In the genomic region with DNA sequence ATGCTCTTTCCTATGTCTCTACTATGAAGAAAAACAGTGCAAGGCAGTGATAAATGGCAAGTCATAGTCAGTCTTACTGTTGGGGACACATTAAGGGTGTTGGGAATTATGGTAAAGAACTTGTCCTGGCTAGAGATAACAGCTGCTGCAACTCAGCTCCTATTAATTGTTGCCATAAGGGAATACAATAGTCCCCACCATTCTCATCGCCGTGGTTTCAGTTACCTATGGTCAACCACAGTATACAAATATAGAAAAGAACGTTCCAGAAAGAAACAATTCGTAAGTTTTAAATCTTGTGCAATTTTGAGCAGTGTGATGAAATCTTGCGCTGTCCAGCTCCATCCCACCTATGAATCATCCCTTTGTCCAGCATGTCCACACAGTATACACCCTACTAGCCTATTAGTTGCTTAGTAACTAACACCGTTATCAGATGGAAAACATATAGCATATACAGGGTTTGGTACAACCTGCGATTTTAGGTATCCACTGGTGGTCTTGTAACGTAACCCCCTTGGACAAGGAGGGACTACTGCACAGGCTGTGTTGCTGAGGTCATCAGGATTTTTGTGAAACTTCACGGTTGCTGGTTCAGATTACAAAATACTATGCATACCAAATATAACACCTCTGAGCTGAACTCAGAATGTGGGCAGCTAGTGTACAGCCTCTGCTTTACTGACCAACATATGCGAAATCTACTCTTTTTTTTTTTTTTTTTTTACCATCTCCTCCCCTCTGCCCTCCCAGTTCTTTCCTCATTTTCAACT, we compare ENCODE assay signal across 9 cellular contexts. TPM values are rescaled to one million over a fixed set of nuclear protein-coding genes. Genes with fewer than 3 reads are reported as not detected.
DNase-seq lines count a peak whose midpoint lies in the region; ATAC-seq and TF ChIP-seq lines count a peak whose summit lies in the region.
"Had no signal": no experiment of that assay in that cellular context is flagged by ENCODE, and none has a peak within 500 bp of the region (broad histone marks: within the 10 kb centered on the region; RNA-seq: fewer than 3 reads in every experiment).

No MANE protein-coding gene starts in this region.

- H3K79me1 ChIP-seq in trophoblast cell (ENCODE audit: low read length): no peaks in the 10 kb centered on the region

- H3K4ac ChIP-seq in trophoblast cell (ENCODE audit: low read depth, low read length): no peak overlapping the region

- H2AFZ ChIP-seq in trophoblast cell (ENCODE audit: insufficient read depth, low read length, poor library complexity): no peak overlapping the region

- peak; percentile 77 for DNase-seq in GM04503 (ENCODE audit: low read depth)
- DNase-seq in epithelial cell of proximal tubule (ENCODE audit: low read depth): peak; percentile 30
- DNase-seq in trophoblast cell: peak; percentile 79 to 95
- no peak for DNase-seq in stimulated activated CD4-positive, alpha-beta T cell treated with anti-CD3 and anti-CD28 coated beads, Interleukin-4, amount 100 ng/mL, for 1 hour
- no peak for DNase-seq in activated effector memory CD4-positive, alpha-beta T cell treated with Interleukin-2 at 50 U/mL for 16 hours
- DNase-seq: NCI-H524 treated with DMSO at 0.1 percent for 48 hours had no signal

- no peak overlapping the region for H2BK12ac ChIP-seq in trophoblast cell (ENCODE audit: low read length)

- no peak overlapping the region for H4K12ac ChIP-seq in trophoblast cell (ENCODE audit: low read depth, low read length)

- no peak overlapping the region for H2AK5ac ChIP-seq in trophoblast cell (ENCODE audit: low read length)

- peaks cover 0 to 5% of the 10 kb centered on the region in 2 experiments for H3K4me1 ChIP-seq in trophoblast cell (ENCODE audit: control insufficient read depth in 1 of 2, insufficient read depth in 2 of 2, low read length in 2 of 2)

- no peaks in the 10 kb centered on the region for H3K79me2 ChIP-seq in trophoblast cell (ENCODE audit: control insufficient read depth, insufficient read depth, low read length, poor library complexity)

- ATAC-seq in HG03139 (IDR thresholded peaks at IDR 0.05; ENCODE audit: unreplicated experiment): no peak
- ATAC-seq in HG03095 (IDR thresholded peaks at IDR 0.05; ENCODE audit: unreplicated experiment): no peak

- no peaks in the 10 kb centered on the region for H3K9me3 ChIP-seq in trophoblast cell (ENCODE audit: insufficient read depth, low read depth, low read length)

- H2BK5ac ChIP-seq in trophoblast cell (ENCODE audit: low read depth, low read length, poor library complexity): no peak overlapping the region

- H2BK120ac ChIP-seq in trophoblast cell (ENCODE audit: insufficient read depth, low read length, poor library complexity): no peak overlapping the region

- H3K9ac ChIP-seq in trophoblast cell (ENCODE audit: low read length): no peak overlapping the region

- H3K4me3 ChIP-seq in epithelial cell of proximal tubule (ENCODE audit: low read depth, low read length): no peak overlapping the region
- no peak overlapping the region for H3K4me3 ChIP-seq in trophoblast cell (ENCODE audit: low read depth, low read length)

- H4K91ac ChIP-seq in trophoblast cell (ENCODE audit: low read depth, low read length): no peak overlapping the region

- no peak overlapping the region for H3K23ac ChIP-seq in trophoblast cell (ENCODE audit: low read length)

- no peak overlapping the region for H4K8ac ChIP-seq in trophoblast cell (ENCODE audit: low read depth, low read length)

- H3K36me3 ChIP-seq in trophoblast cell (ENCODE audit: control insufficient read depth in 1 of 2, insufficient read depth in 2 of 2, low read length in 2 of 2): peaks cover 18 to 27% of the 10 kb centered on the region in 2 experiments

- no peak overlapping the region for H3K18ac ChIP-seq in trophoblast cell (ENCODE audit: low read length)

- no peak overlapping the region for H3K4me2 ChIP-seq in trophoblast cell (ENCODE audit: low read length)

- H3K14ac ChIP-seq in trophoblast cell (ENCODE audit: low read length): no peak overlapping the region

- WGBS in trophoblast cell (ENCODE audit: extremely low coverage, insufficient coverage, insufficient read length): no CpG with 5 or more reads among the region's 10 CpGs

- no peaks in the 10 kb centered on the region for H3K27me3 ChIP-seq in trophoblast cell (ENCODE audit: insufficient read depth, low read length)

- no peak overlapping the region for H3K27ac ChIP-seq in trophoblast cell (ENCODE audit: low read depth, low read length)

- TF ChIP-seq CTCF in epithelial cell of proximal tubule (conservative IDR thresholded peaks at IDR 0.05; ENCODE audit: low read depth, low read length): no peak

TF ChIP-seq in PFSK-1, 5 proteins besides CTCF, POLR2A, EP300 and RAD21:
- TF ChIP-seq, protein P1, sequence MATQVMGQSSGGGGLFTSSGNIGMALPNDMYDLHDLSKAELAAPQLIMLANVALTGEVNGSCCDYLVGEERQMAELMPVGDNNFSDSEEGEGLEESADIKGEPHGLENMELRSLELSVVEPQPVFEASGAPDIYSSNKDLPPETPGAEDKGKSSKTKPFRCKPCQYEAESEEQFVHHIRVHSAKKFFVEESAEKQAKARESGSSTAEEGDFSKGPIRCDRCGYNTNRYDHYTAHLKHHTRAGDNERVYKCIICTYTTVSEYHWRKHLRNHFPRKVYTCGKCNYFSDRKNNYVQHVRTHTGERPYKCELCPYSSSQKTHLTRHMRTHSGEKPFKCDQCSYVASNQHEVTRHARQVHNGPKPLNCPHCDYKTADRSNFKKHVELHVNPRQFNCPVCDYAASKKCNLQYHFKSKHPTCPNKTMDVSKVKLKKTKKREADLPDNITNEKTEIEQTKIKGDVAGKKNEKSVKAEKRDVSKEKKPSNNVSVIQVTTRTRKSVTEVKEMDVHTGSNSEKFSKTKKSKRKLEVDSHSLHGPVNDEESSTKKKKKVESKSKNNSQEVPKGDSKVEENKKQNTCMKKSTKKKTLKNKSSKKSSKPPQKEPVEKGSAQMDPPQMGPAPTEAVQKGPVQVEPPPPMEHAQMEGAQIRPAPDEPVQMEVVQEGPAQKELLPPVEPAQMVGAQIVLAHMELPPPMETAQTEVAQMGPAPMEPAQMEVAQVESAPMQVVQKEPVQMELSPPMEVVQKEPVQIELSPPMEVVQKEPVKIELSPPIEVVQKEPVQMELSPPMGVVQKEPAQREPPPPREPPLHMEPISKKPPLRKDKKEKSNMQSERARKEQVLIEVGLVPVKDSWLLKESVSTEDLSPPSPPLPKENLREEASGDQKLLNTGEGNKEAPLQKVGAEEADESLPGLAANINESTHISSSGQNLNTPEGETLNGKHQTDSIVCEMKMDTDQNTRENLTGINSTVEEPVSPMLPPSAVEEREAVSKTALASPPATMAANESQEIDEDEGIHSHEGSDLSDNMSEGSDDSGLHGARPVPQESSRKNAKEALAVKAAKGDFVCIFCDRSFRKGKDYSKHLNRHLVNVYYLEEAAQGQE (IDR thresholded peaks at IDR 0.05; ENCODE audit: insufficient read depth in 1 of 2, low read depth in 2 of 2, low read length in 2 of 2): peak; percentile 54 to 76; a peak in 2 of 4 replicates
- no peak for TF ChIP-seq FOXP2 (optimal IDR thresholded peaks at IDR 0.05; ENCODE audit: borderline replicate concordance, extremely low read depth, extremely low read length, insufficient read depth)
TF ChIP-seq in PFSK-1: peak in this region for 1.

RNA-seq across cellular contexts. Expression of a gene that starts 53.5 kb away (rescaled TPM):
- polyA plus RNA-seq in PFSK-1 (2012; ENCODE audit: insufficient read length, low read depth): 43.1 TPM
- total RNA-seq in epithelial cell of proximal tubule: 38.6 and 54.7 TPM in 2 replicates
- 54.0 and 57.2 TPM in 2 replicates for polyA plus RNA-seq in trophoblast cell (2013)

Comparison
In these comparisons a context has a peak if more than half of its experiments do, and no peak if none do; other contexts are left out.
1. DNase-seq: peak in GM04503 (single experiment), epithelial cell of proximal tubule (single experiment) and trophoblast cell (2 of 2); none in stimulated activated CD4-positive, alpha-beta T cell treated with anti-CD3 and anti-CD28 coated beads, Interleukin-4, amount 100 ng/mL, for 1 hour (single experiment) and activated effector memory CD4-positive, alpha-beta T cell treated with Interleukin-2 at 50 U/mL for 16 hours (single experiment).